ENCODE assay signal across 10 cellular contexts in genomic region chr2:96342085-96342484, GRCh38. TPM values are rescaled to one million over a fixed set of nuclear protein-coding genes. Genes with fewer than 3 reads are reported as not detected.
DNase-seq lines count a peak whose midpoint lies in the region; ATAC-seq and TF ChIP-seq lines count a peak whose summit lies in the region.
"Had no signal": no experiment of that assay in that cellular context is flagged by ENCODE, and none has a peak within 500 bp of the region (broad histone marks: within the 10 kb centered on the region; RNA-seq: fewer than 3 reads in every experiment).

No MANE protein-coding gene starts in this region.

- peak; percentile 74 for ATAC-seq in activated naive CD8-positive, alpha-beta T cell treated with anti-CD3 and anti-CD28 coated beads, Interleukin-2, amount 50 U/mL, for 24 hours
- ATAC-seq in natural killer cell = peak; percentile 35 to 81 (median 38)
- ATAC-seq in body of pancreas = no peak

- intact Hi-C loops in natural killer cell (cut with micrococcal nuclease) (no loop called here), body of pancreas (cut with DNase I) (no loop called here)

- H3K27me3 Mint-ChIP-seq in activated naive CD8-positive, alpha-beta T cell treated with anti-CD3 and anti-CD28 coated beads, Interleukin-2, amount 50 U/mL, for 24 hours = no peaks in the 10 kb centered on the region
- H3K27me3 Mint-ChIP-seq in natural killer cell (ENCODE audit: low read depth in 2 of 2) = no peaks in the 10 kb centered on the region

- H3K27ac Mint-ChIP-seq in activated naive CD8-positive, alpha-beta T cell treated with anti-CD3 and anti-CD28 coated beads, Interleukin-2, amount 50 U/mL, for 24 hours = no peak overlapping the region
- no peak overlapping the region for H3K27ac Mint-ChIP-seq in natural killer cell

- peaks cover 58% of the 10 kb centered on the region for H3K4me1 Mint-ChIP-seq in activated naive CD8-positive, alpha-beta T cell treated with anti-CD3 and anti-CD28 coated beads, Interleukin-2, amount 50 U/mL, for 24 hours
- peaks cover 0 to 7% of the 10 kb centered on the region in 2 donors for H3K4me1 Mint-ChIP-seq in natural killer cell

- H3K27me3 ChIP-seq in MG63 (no peaks in the 10 kb centered on the region), body of pancreas (no peaks in the 10 kb centered on the region)
- H3K27me3 ChIP-seq: pancreas had no signal

- no peak overlapping the region for H3K4me3 Mint-ChIP-seq in activated naive CD8-positive, alpha-beta T cell treated with anti-CD3 and anti-CD28 coated beads, Interleukin-2, amount 50 U/mL, for 24 hours
- no peak overlapping the region for H3K4me3 Mint-ChIP-seq in natural killer cell

- TF ChIP-seq CTCF in natural killer cell (IDR thresholded peaks at IDR 0.05) (no peak), body of pancreas (IDR thresholded peaks at IDR 0.05) (no peak)

- peaks cover 48% of the 10 kb centered on the region for H3K36me3 ChIP-seq in MG63
- no peaks in the 10 kb centered on the region for H3K36me3 ChIP-seq in body of pancreas (replicated peaks in 1 of 2; ENCODE audit: insufficient read depth in 1 of 2, low read depth in 2 of 2)
- H3K36me3 ChIP-seq: pancreas had no signal

- no peaks in the 10 kb centered on the region for H3K9me3 Mint-ChIP-seq in activated naive CD8-positive, alpha-beta T cell treated with anti-CD3 and anti-CD28 coated beads, Interleukin-2, amount 50 U/mL, for 24 hours
- H3K9me3 Mint-ChIP-seq in natural killer cell = no peaks in the 10 kb centered on the region

- no peaks in the 10 kb centered on the region for H3K4me1 ChIP-seq in body of pancreas
- H3K4me1 ChIP-seq: pancreas had no signal

- TF ChIP-seq POLR2A in body of pancreas (IDR thresholded peaks at IDR 0.05) = no peak

- no peak overlapping the region for H3K27ac ChIP-seq in body of pancreas
- H3K27ac ChIP-seq: pancreas had no signal

- peaks cover 77% of the 10 kb centered on the region for H3K36me3 Mint-ChIP-seq in activated naive CD8-positive, alpha-beta T cell treated with anti-CD3 and anti-CD28 coated beads, Interleukin-2, amount 50 U/mL, for 24 hours (ENCODE audit: low read depth)
- no peaks in the 10 kb centered on the region for H3K36me3 Mint-ChIP-seq in natural killer cell

- DNase-seq in ELR (ENCODE audit: low read depth) (peak; percentile 90), MG63 (peak; percentile 78), natural killer cell (no peak), body of pancreas (no peak), NOMO-1 (lab: John Stamatoyannopoulos, UW; ENCODE audit: unreplicated experiment in 2 of 2) (no peak), cerebellar cortex (ENCODE audit: low spot score) (no peak), amniotic stem cell (lab: John Stamatoyannopoulos, UW) (no peak)
- no peak for DNase-seq in activated naive CD8-positive, alpha-beta T cell treated with anti-CD3 and anti-CD28 coated beads, Interleukin-2, amount 50 U/mL, for 24 hours
- DNase-seq: NCI-H2029 treated with DMSO at 0.1 percent for 48 hours, pancreas had no signal

- no peaks in the 10 kb centered on the region for H3K9me3 ChIP-seq in MG63
- no peaks in the 10 kb centered on the region for H3K9me3 ChIP-seq in body of pancreas
- H3K9me3 ChIP-seq: pancreas had no signal

- WGBS in body of pancreas, 2 donors = 60 to 61% methylated on average over 6 of the region's 6 CpGs

- H3K4me3 ChIP-seq in MG63 = no peak overlapping the region
- H3K4me3 ChIP-seq in body of pancreas = no peak overlapping the region
- H3K4me3 ChIP-seq: pancreas had no signal

RNA-seq across cellular contexts. Expression of gene NCAPH, which starts 6.5 kb away (rescaled TPM):
- total RNA-seq in MG63 (2014; rRNA removed; shearing (Covaris generic); ENCODE audit: low replicate concordance) = 31.5 and 34.2 TPM in 2 replicates
- total RNA-seq in natural killer cell (1 to 10 TPM; 2.1 to 2.9 (median 2.7) TPM), body of pancreas (under 1 TPM in 1 of 2 donors, not detected in 1; 0.52 TPM)

RNA-seq across cellular contexts. Expression of gene ITPRIPL1, which starts 17.0 kb away (rescaled TPM):
- total RNA-seq in MG63 (2014; rRNA removed; shearing (Covaris generic); ENCODE audit: low replicate concordance) = 4.7 TPM in 2 replicates
- total RNA-seq in natural killer cell (10 to 100 TPM; 14.1 to 28.7 (median 20.5) TPM), body of pancreas (1 to 10 TPM in 1 of 2 donors, under 1 TPM in 1; 0.33 to 1.8 TPM)

RNA-seq across cellular contexts. Expression of gene SNRNP200, which starts 36.7 kb away (rescaled TPM):
- total RNA-seq in MG63 (2014; rRNA removed; shearing (Covaris generic); ENCODE audit: low replicate concordance) = 56.6 and 56.9 TPM in 2 replicates
- 100 to 1,000 TPM; 207 to 236 (median 228) TPM for total RNA-seq in natural killer cell
- 100 to 1,000 TPM in 1 of 2 donors, 10 to 100 TPM in 1; 58.1 to 110 TPM for total RNA-seq in body of pancreas

Comparison
In these comparisons a context has a peak if more than half of its experiments do, and no peak if none do; other contexts are left out.
1. DNase-seq: peak in ELR (single experiment) and MG63 (single experiment); none in activated naive CD8-positive, alpha-beta T cell treated with anti-CD3 and anti-CD28 coated beads, Interleukin-2, amount 50 U/mL, for 24 hours (single experiment), natural killer cell (single experiment), body of pancreas (0 of 4), NOMO-1 (0 of 2), cerebellar cortex (single experiment) and amniotic stem cell (single experiment).